Comparison of ENCODE assay signal across 1 cellular context in the genomic region with DNA sequence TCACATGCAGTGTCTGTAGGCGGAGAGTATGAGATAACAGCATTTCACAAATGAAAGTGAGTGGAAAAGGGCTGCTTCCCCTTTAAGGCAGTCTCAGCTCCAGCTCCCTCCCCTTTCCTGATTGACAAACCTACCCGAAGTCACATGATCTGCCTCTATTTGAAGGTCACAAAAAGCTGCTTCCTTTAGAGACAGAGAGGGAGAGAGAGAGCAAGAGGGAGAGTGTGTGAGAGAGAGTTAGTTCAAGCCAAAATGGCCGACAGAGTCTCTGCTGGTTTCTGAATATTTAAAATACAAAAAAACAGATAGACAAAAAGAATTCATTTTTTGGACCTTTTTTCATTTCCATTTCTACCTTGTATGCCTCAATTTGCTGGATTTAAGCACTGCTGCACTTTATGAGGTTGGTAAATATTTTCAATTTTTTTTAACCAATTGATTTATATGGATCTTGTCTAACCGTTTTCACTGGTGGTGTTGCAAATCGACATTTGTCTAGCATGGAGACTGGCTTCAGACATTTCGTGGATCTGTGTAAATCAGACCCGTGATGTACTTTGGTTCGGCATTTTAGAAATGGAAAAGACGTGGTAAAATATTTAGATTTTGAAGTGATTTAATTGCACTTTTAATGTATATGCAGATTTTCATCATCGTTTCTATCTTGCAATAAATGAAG.
TF ChIP-seq lines count a peak whose summit lies in the region.

A gene with protein sequence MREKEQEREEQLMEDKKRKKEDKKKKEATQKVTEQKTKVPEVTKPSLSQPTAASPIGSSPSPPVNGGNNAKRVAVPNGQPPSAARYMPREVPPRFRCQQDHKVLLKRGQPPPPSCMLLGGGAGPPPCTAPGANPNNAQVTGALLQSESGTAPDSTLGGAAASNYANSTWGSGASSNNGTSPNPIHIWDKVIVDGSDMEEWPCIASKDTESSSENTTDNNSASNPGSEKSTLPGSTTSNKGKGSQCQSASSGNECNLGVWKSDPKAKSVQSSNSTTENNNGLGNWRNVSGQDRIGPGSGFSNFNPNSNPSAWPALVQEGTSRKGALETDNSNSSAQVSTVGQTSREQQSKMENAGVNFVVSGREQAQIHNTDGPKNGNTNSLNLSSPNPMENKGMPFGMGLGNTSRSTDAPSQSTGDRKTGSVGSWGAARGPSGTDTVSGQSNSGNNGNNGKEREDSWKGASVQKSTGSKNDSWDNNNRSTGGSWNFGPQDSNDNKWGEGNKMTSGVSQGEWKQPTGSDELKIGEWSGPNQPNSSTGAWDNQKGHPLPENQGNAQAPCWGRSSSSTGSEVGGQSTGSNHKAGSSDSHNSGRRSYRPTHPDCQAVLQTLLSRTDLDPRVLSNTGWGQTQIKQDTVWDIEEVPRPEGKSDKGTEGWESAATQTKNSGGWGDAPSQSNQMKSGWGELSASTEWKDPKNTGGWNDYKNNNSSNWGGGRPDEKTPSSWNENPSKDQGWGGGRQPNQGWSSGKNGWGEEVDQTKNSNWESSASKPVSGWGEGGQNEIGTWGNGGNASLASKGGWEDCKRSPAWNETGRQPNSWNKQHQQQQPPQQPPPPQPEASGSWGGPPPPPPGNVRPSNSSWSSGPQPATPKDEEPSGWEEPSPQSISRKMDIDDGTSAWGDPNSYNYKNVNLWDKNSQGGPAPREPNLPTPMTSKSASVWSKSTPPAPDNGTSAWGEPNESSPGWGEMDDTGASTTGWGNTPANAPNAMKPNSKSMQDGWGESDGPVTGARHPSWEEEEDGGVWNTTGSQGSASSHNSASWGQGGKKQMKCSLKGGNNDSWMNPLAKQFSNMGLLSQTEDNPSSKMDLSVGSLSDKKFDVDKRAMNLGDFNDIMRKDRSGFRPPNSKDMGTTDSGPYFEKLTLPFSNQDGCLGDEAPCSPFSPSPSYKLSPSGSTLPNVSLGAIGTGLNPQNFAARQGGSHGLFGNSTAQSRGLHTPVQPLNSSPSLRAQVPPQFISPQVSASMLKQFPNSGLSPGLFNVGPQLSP (N-terminal part only) (plus strand): TSS at position 188 of the 679 bp plus-strand sequence. CDS start 211 bp downstream, at position 399.

TF ChIP-seq in HepG2, 621 proteins besides CTCF, POLR2A, EP300 and RAD21 (continued from another document and continues in another):
- TF ChIP-seq, protein P1, sequence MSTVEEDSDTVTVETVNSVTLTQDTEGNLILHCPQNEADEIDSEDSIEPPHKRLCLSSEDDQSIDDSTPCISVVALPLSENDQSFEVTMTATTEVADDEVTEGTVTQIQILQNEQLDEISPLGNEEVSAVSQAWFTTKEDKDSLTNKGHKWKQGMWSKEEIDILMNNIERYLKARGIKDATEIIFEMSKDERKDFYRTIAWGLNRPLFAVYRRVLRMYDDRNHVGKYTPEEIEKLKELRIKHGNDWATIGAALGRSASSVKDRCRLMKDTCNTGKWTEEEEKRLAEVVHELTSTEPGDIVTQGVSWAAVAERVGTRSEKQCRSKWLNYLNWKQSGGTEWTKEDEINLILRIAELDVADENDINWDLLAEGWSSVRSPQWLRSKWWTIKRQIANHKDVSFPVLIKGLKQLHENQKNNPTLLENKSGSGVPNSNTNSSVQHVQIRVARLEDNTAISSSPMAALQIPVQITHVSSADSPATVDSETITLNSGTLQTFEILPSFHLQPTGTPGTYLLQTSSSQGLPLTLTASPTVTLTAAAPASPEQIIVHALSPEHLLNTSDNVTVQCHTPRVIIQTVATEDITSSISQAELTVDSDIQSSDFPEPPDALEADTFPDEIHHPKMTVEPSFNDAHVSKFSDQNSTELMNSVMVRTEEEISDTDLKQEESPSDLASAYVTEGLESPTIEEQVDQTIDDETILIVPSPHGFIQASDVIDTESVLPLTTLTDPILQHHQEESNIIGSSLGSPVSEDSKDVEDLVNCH (CRISPR knock-in tag; IDR thresholded peaks at IDR 0.05), result no peak
- TF ChIP-seq ZNF343 (CRISPR knock-in tag; IDR thresholded peaks at IDR 0.05) (no peak), MED8 (CRISPR knock-in tag; IDR thresholded peaks at IDR 0.05; ENCODE audit: insufficient replicate concordance) (no peak), LCORL (IDR thresholded peaks at IDR 0.05) (0 out of 2 replicates have a peak, but pooled peaks have one; percentile 24), LCORL (CRISPR knock-in tag; IDR thresholded peaks at IDR 0.05) (no peak), KDM3A (CRISPR knock-in tag; IDR thresholded peaks at IDR 0.05; ENCODE audit: low read depth) (no peak), ZNF274 (CRISPR knock-in tag; IDR thresholded peaks at IDR 0.05) (no peak), PAF1 (CRISPR knock-in tag; IDR thresholded peaks at IDR 0.05) (no peak), ZBTB1 (CRISPR knock-in tag; IDR thresholded peaks at IDR 0.05; ENCODE audit: borderline replicate concordance) (no peak), SYNCRIP (IDR thresholded peaks at IDR 0.05; ENCODE audit: insufficient read depth, low read depth, low read length) (no peak), ZNF891 (CRISPR knock-in tag; IDR thresholded peaks at IDR 0.05) (no peak), FOXJ3 (CRISPR knock-in tag; IDR thresholded peaks at IDR 0.05; ENCODE audit: borderline replicate concordance) (no peak), RCOR2 (CRISPR knock-in tag; IDR thresholded peaks at IDR 0.05) (no peak), ZBTB7A (CRISPR knock-in tag; IDR thresholded peaks at IDR 0.05) (no peak), ZNF296 (CRISPR knock-in tag; conservative IDR thresholded peaks at IDR 0.05) (no peak), MXI1 (IDR thresholded peaks at IDR 0.05; ENCODE audit: borderline replicate concordance, low read depth, low read length) (peak; percentile 34; the same call in 1 of the 3 replicates), ZNF432 (CRISPR knock-in tag; IDR thresholded peaks at IDR 0.05; ENCODE audit: borderline replicate concordance) (no peak), TBP (CRISPR knock-in tag; IDR thresholded peaks at IDR 0.05) (no peak), EHMT2 (IDR thresholded peaks at IDR 0.05; ENCODE audit: borderline replicate concordance, low read depth, low read length) (no peak), ZFP90 (CRISPR knock-in tag; IDR thresholded peaks at IDR 0.05; ENCODE audit: borderline replicate concordance) (no peak), ZNF720 (CRISPR knock-in tag; IDR thresholded peaks at IDR 0.05) (no peak)
- TF ChIP-seq, protein P2, sequence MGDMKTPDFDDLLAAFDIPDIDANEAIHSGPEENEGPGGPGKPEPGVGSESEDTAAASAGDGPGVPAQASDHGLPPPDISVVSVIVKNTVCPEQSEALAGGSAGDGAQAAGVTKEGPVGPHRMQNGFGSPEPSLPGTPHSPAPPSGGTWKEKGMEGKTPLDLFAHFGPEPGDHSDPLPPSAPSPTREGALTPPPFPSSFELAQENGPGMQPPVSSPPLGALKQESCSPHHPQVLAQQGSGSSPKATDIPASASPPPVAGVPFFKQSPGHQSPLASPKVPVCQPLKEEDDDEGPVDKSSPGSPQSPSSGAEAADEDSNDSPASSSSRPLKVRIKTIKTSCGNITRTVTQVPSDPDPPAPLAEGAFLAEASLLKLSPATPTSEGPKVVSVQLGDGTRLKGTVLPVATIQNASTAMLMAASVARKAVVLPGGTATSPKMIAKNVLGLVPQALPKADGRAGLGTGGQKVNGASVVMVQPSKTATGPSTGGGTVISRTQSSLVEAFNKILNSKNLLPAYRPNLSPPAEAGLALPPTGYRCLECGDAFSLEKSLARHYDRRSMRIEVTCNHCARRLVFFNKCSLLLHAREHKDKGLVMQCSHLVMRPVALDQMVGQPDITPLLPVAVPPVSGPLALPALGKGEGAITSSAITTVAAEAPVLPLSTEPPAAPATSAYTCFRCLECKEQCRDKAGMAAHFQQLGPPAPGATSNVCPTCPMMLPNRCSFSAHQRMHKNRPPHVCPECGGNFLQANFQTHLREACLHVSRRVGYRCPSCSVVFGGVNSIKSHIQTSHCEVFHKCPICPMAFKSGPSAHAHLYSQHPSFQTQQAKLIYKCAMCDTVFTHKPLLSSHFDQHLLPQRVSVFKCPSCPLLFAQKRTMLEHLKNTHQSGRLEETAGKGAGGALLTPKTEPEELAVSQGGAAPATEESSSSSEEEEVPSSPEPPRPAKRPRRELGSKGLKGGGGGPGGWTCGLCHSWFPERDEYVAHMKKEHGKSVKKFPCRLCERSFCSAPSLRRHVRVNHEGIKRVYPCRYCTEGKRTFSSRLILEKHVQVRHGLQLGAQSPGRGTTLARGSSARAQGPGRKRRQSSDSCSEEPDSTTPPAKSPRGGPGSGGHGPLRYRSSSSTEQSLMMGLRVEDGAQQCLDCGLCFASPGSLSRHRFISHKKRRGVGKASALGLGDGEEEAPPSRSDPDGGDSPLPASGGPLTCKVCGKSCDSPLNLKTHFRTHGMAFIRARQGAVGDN (CRISPR knock-in tag; IDR thresholded peaks at IDR 0.05), result no peak
- TF ChIP-seq, protein P3, sequence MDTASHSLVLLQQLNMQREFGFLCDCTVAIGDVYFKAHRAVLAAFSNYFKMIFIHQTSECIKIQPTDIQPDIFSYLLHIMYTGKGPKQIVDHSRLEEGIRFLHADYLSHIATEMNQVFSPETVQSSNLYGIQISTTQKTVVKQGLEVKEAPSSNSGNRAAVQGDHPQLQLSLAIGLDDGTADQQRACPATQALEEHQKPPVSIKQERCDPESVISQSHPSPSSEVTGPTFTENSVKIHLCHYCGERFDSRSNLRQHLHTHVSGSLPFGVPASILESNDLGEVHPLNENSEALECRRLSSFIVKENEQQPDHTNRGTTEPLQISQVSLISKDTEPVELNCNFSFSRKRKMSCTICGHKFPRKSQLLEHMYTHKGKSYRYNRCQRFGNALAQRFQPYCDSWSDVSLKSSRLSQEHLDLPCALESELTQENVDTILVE (CRISPR knock-in tag; IDR thresholded peaks at IDR 0.05), result peak; percentile 60; the same call in 1 of the 2 replicates
- TF ChIP-seq, protein P4, sequence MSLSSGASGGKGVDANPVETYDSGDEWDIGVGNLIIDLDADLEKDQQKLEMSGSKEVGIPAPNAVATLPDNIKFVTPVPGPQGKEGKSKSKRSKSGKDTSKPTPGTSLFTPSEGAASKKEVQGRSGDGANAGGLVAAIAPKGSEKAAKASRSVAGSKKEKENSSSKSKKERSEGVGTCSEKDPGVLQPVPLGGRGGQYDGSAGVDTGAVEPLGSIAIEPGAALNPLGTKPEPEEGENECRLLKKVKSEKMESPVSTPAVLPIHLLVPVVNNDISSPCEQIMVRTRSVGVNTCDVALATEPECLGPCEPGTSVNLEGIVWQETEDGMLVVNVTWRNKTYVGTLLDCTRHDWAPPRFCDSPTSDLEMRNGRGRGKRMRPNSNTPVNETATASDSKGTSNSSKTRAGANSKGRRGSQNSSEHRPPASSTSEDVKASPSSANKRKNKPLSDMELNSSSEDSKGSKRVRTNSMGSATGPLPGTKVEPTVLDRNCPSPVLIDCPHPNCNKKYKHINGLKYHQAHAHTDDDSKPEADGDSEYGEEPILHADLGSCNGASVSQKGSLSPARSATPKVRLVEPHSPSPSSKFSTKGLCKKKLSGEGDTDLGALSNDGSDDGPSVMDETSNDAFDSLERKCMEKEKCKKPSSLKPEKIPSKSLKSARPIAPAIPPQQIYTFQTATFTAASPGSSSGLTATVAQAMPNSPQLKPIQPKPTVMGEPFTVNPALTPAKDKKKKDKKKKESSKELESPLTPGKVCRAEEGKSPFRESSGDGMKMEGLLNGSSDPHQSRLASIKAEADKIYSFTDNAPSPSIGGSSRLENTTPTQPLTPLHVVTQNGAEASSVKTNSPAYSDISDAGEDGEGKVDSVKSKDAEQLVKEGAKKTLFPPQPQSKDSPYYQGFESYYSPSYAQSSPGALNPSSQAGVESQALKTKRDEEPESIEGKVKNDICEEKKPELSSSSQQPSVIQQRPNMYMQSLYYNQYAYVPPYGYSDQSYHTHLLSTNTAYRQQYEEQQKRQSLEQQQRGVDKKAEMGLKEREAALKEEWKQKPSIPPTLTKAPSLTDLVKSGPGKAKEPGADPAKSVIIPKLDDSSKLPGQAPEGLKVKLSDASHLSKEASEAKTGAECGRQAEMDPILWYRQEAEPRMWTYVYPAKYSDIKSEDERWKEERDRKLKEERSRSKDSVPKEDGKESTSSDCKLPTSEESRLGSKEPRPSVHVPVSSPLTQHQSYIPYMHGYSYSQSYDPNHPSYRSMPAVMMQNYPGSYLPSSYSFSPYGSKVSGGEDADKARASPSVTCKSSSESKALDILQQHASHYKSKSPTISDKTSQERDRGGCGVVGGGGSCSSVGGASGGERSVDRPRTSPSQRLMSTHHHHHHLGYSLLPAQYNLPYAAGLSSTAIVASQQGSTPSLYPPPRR (CRISPR knock-in tag; IDR thresholded peaks at IDR 0.05; ENCODE audit: borderline replicate concordance), result no peak
- TF ChIP-seq, protein P5, sequence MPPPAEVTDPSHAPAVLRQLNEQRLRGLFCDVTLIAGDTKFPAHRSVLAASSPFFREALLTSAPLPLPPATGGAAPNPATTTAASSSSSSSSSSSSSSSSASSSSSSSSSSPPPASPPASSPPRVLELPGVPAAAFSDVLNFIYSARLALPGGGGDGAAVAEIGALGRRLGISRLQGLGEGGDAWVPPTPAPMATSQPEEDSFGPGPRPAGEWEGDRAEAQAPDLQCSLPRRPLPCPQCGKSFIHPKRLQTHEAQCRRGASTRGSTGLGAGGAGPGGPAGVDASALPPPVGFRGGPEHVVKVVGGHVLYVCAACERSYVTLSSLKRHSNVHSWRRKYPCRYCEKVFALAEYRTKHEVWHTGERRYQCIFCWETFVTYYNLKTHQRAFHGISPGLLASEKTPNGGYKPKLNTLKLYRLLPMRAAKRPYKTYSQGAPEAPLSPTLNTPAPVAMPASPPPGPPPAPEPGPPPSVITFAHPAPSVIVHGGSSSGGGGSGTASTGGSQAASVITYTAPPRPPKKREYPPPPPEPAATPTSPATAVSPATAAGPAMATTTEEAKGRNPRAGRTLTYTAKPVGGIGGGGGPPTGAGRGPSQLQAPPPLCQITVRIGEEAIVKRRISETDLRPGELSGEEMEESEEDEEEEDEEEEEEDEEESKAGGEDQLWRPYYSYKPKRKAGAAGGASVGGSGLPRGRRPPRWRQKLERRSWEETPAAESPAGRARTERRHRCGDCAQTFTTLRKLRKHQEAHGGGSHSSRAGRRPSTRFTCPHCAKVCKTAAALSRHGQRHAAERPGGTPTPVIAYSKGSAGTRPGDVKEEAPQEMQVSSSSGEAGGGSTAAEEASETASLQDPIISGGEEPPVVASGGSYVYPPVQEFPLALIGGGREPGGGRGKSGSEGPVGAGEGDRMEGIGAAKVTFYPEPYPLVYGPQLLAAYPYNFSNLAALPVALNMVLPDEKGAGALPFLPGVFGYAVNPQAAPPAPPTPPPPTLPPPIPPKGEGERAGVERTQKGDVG (CRISPR knock-in tag; IDR thresholded peaks at IDR 0.05; ENCODE audit: borderline replicate concordance), result no peak
- TF ChIP-seq, protein P6, sequence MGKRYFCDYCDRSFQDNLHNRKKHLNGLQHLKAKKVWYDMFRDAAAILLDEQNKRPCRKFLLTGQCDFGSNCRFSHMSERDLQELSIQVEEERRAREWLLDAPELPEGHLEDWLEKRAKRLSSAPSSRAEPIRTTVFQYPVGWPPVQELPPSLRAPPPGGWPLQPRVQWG (CRISPR knock-in tag; IDR thresholded peaks at IDR 0.05; ENCODE audit: borderline replicate concordance, low read depth), result no peak
- TF ChIP-seq, protein P7, sequence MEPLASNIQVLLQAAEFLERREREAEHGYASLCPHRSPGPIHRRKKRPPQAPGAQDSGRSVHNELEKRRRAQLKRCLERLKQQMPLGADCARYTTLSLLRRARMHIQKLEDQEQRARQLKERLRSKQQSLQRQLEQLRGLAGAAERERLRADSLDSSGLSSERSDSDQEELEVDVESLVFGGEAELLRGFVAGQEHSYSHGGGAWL (CRISPR knock-in tag; IDR thresholded peaks at IDR 0.05), result no peak; the same call in 1 of the 2 replicates
- TF ChIP-seq, protein P8, sequence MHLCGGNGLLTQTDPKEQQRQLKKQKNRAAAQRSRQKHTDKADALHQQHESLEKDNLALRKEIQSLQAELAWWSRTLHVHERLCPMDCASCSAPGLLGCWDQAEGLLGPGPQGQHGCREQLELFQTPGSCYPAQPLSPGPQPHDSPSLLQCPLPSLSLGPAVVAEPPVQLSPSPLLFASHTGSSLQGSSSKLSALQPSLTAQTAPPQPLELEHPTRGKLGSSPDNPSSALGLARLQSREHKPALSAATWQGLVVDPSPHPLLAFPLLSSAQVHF (CRISPR knock-in tag; IDR thresholded peaks at IDR 0.05), result no peak
- TF ChIP-seq, protein P9, sequence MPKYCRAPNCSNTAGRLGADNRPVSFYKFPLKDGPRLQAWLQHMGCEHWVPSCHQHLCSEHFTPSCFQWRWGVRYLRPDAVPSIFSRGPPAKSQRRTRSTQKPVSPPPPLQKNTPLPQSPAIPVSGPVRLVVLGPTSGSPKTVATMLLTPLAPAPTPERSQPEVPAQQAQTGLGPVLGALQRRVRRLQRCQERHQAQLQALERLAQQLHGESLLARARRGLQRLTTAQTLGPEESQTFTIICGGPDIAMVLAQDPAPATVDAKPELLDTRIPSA (CRISPR knock-in tag; IDR thresholded peaks at IDR 0.05; ENCODE audit: borderline replicate concordance), result no peak
